In the genomic region with DNA sequence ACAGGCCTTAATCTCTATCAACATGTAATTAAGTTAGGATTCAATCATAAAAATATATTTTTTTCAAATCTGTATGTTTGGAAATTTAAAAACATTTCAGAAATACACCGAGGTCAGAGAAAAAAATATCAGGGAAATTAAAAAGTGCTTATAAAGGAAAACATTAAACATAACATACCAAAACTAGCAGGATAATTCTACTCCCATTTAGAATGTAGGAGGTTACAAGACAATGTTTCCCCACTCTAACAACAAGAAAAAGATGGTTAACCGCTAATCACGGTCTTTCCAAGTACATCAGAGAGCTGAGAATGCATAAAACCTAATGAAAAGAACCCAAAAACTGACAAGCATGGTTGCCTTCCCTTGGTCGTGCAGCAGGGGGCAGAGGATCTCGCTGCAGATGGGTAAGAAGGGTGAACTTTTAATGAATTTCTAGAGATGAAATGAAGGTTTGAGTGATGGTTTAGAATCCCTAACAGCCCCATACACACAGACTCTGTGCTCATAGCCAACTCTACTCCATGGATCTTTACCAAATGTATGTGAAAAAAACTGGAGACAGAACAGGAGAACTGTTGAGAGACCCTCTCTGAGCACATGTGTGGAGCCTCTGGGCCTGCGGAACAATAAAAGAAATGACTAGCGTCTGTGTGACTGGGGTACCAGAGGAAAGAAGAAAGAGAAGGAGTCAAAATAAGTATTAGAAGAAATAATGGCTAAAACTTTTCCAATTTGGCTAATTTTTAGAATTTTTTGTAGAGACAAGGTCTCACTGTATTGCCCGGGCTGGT, we compare ENCODE assay signal across 8 cellular contexts. TPM values are rescaled to one million over a fixed set of nuclear protein-coding genes. Genes with fewer than 3 reads are reported as not detected.
DNase-seq lines count a peak whose midpoint lies in the region; ATAC-seq, FAIRE-seq and TF ChIP-seq lines count a peak whose summit lies in the region.

No MANE protein-coding gene starts in this region.

- no peak for TF ChIP-seq POLR2A in H1 (IDR thresholded peaks at IDR 0.05; ENCODE audit: control extremely low read depth in 1 of 2, low read depth in 2 of 2, low read length in 2 of 2)

- TF ChIP-seq CTCF in H1 (IDR thresholded peaks at IDR 0.05; ENCODE audit: control extremely low read depth in 1 of 3, insufficient read depth in 1 of 3, low read depth in 1 of 3, low read length in 3 of 3) (peak; percentile 71 to 88 (median 82)), parathyroid adenoma (IDR thresholded peaks at IDR 0.05) (peak; percentile 70)

- no peak for TF ChIP-seq EP300 in H1 (IDR thresholded peaks at IDR 0.05; ENCODE audit: borderline replicate concordance in 1 of 2, low read depth in 2 of 2, low read length in 2 of 2)

- no peak overlapping the region for H2BK15ac ChIP-seq in H1 (ENCODE audit: low read length)

- H3K27me3 ChIP-seq in MG63 (no peaks in the 10 kb centered on the region; the same call in 1 of the 2 replicates), H1 (replicated peaks in 1 of 4; ENCODE audit: control insufficient read depth in 3 of 4, extremely low read depth in 1 of 4, insufficient read depth in 3 of 4, low read length in 3 of 4) (no peaks in the 10 kb centered on the region), parathyroid adenoma (ENCODE audit: control insufficient read depth, insufficient read depth, low read length) (no peaks in the 10 kb centered on the region)

- no peak overlapping the region for H4K8ac ChIP-seq in H1 (ENCODE audit: extremely low read depth, insufficient read depth, low read length)

- ATAC-seq in HG02678 (IDR thresholded peaks at IDR 0.05; ENCODE audit: unreplicated experiment) (no peak), GM21576 (IDR thresholded peaks at IDR 0.05; ENCODE audit: unreplicated experiment) (no peak)

- no peak overlapping the region for H2BK120ac ChIP-seq in H1 (replicated peaks; ENCODE audit: low read depth, low read length)

- FAIRE-seq in H1 (lab: Jason Lieb, UNC), result peak; percentile 85

- H3K27ac ChIP-seq in H1 (ENCODE audit: low read depth, low read length) (no peak overlapping the region), parathyroid adenoma (no peak overlapping the region)

- POLR2A ChIA-PET in H1 (lab: Charles Lee; ENCODE audit: partially characterized antibody), result interaction anchor here (1.6 kb wide), 2 partner anchors 14 to 51 kb away, joined by 5 to 7 read pairs; a partner anchor contains a TSS

- H2AFZ ChIP-seq in H1 (ENCODE audit: low read length), result 0 out of 2 replicates have a peak overlapping the region, but pooled peaks have one; percentile 21
- H2AFZ ChIP-seq in parathyroid adenoma, result no peak overlapping the region

- H4K5ac ChIP-seq in H1 (ENCODE audit: insufficient read length, low read depth, low read length), result no peak overlapping the region

- H3K4me2 ChIP-seq in H1 (ENCODE audit: insufficient read depth in 1 of 2, low read depth in 2 of 2, low read length in 2 of 2) (no peak overlapping the region), parathyroid adenoma (ENCODE audit: low read length) (no peak overlapping the region)

- WGBS in H1 (ENCODE audit: extremely low coverage in 1 of 2, insufficient coverage in 1 of 2, insufficient read length in 1 of 2, insufficient replicate concordance in 2 of 2, low coverage in 1 of 2, low lambda C conversion rate in 2 of 2, missing lambda C conversion rate in 1 of 2), 2 experiments, result 70% methylated on average over 8 of the region's 8 CpGs; no CpG with 5 or more reads in 1 of the 2 experiments

- H3K23ac ChIP-seq in H1 (ENCODE audit: insufficient read length), result no peak overlapping the region

- H3K9ac ChIP-seq in H1 (replicated peaks in 1 of 4; ENCODE audit: extremely low read depth in 1 of 4, low read depth in 3 of 4, low read length in 3 of 4) (no peak overlapping the region), parathyroid adenoma (no peak overlapping the region)

- DNase-seq in GM04504 (ENCODE audit: low read depth) (peak; percentile 18), MG63 (peak; percentile 38), H1 (ENCODE audit: low read depth in 1 of 2, low spot score in 2 of 2) (peak in 1 of 2 experiments; percentile 67), HK-2 (ENCODE audit: unreplicated experiment) (no peak)
- peak; percentile 52 for DNase-seq in activated CD4-positive, alpha-beta T cell treated with anti-CD3 and anti-CD28 coated beads, Interleukin-2, amount 50 U/mL, for 1 hour

- H3K23me2 ChIP-seq in H1 (ENCODE audit: low read depth, low read length), result no peaks in the 10 kb centered on the region; the same call in 1 of the 2 replicates

- no peak overlapping the region for H2AK5ac ChIP-seq in H1 (ENCODE audit: low read depth, low read length)

- no peak overlapping the region for H3K4me3 ChIP-seq in MG63
- H3K4me3 ChIP-seq in H1 (ENCODE audit: extremely low read depth in 1 of 4, insufficient read depth in 2 of 4, low read depth in 3 of 4, low read length in 4 of 4), result no peak overlapping the region
- no peak overlapping the region for H3K4me3 ChIP-seq in parathyroid adenoma (ENCODE audit: low read depth, low read length)

- H3K56ac ChIP-seq in H1 (replicated peaks; ENCODE audit: insufficient read length, low read depth, low read length), result no peak overlapping the region

- H3K79me1 ChIP-seq in H1 (ENCODE audit: low read depth, low read length), result no peaks in the 10 kb centered on the region

- no peak overlapping the region for H2BK20ac ChIP-seq in H1 (ENCODE audit: low read length)

- H3K4me1 ChIP-seq in H1 (replicated peaks in 1 of 4; ENCODE audit: control insufficient read depth in 3 of 4, insufficient read depth in 4 of 4, low read length in 3 of 4) (no peaks in the 10 kb centered on the region; a peak in 1 of 7 replicates), parathyroid adenoma (no peaks in the 10 kb centered on the region)

- H3K18ac ChIP-seq in H1 (ENCODE audit: extremely low read depth, low read length), result no peak overlapping the region

- no peaks in the 10 kb centered on the region for H4K20me1 ChIP-seq in H1 (replicated peaks in 1 of 2; ENCODE audit: control insufficient read depth in 1 of 2, insufficient read depth in 2 of 2, low read length in 2 of 2)

- no peak overlapping the region for H3K4ac ChIP-seq in H1 (replicated peaks; ENCODE audit: insufficient read length, low read depth, low read length)

- H3K9me3 ChIP-seq in MG63 (no peaks in the 10 kb centered on the region), H1 (ENCODE audit: insufficient read depth in 2 of 2, low read depth in 1 of 2, low read length in 1 of 2) (no peaks in the 10 kb centered on the region), parathyroid adenoma (ENCODE audit: control insufficient read depth, low read length) (no peaks in the 10 kb centered on the region)

- H3K36me3 ChIP-seq in MG63 (no peaks in the 10 kb centered on the region), H1 (ENCODE audit: control insufficient read depth in 2 of 4, insufficient read depth in 4 of 4, low read length in 3 of 4) (no peaks in the 10 kb centered on the region), parathyroid adenoma (ENCODE audit: control insufficient read depth, insufficient read depth, low read length) (no peaks in the 10 kb centered on the region)

- H3K79me2 ChIP-seq in H1 (ENCODE audit: control insufficient read depth in 1 of 2, insufficient read depth in 2 of 2, low read length in 2 of 2) (no peaks in the 10 kb centered on the region), parathyroid adenoma (no peaks in the 10 kb centered on the region)

- peak; percentile 60 to 65 for TF ChIP-seq RAD21 in H1 (IDR thresholded peaks at IDR 0.05 in 1 of 2, conservative IDR thresholded peaks at IDR 0.05 in 1 of 2; ENCODE audit: low read depth in 2 of 2, low read length in 2 of 2)

- H2BK12ac ChIP-seq in H1 (ENCODE audit: low read depth, low read length), result no peak overlapping the region

- CTCF ChIA-PET in H1 (lab: Charles Lee; ENCODE audit: partially characterized antibody), result interaction anchor here (0.6 to 4.8 kb wide), 22 partner anchors 8 to 345 kb away, joined by 3 to 41 read pairs (median 4); no protein-coding TSS in a partner anchor

- H4K91ac ChIP-seq in H1 (replicated peaks; ENCODE audit: insufficient read length, low read length), result no peak overlapping the region

- no peak overlapping the region for H2BK5ac ChIP-seq in H1 (ENCODE audit: low read depth, low read length)

- no peak overlapping the region for H3K14ac ChIP-seq in H1 (ENCODE audit: insufficient read length)

TF ChIP-seq in H1, 55 proteins besides CTCF, POLR2A, EP300 and RAD21 (continues in another document):
- TF ChIP-seq SP1 (IDR thresholded peaks at IDR 0.05; ENCODE audit: low read depth, low read length) (no peak), SIN3A (conservative IDR thresholded peaks at IDR 0.05 in 1 of 2, IDR thresholded peaks at IDR 0.05 in 1 of 2; ENCODE audit: low read depth in 1 of 2, low read length in 2 of 2) (no peak), ASH2L (IDR thresholded peaks at IDR 0.05; ENCODE audit: low read length) (no peak), SP4 (IDR thresholded peaks at IDR 0.05; ENCODE audit: low read length) (no peak), HDAC6 (IDR thresholded peaks at IDR 0.05; ENCODE audit: low read depth, low read length) (no peak), POLR2AphosphoS5 (IDR thresholded peaks at IDR 0.05; ENCODE audit: low read depth, low read length) (no peak), TAF7 (optimal IDR thresholded peaks at IDR 0.05; ENCODE audit: borderline replicate concordance, low read depth, low read length) (no peak)
- TF ChIP-seq, protein P1, sequence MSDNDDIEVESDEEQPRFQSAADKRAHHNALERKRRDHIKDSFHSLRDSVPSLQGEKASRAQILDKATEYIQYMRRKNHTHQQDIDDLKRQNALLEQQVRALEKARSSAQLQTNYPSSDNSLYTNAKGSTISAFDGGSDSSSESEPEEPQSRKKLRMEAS (IDR thresholded peaks at IDR 0.05), result no peak

RNA-seq across cellular contexts. Expression of a gene that starts 51.3 kb away (rescaled TPM):
- 54.8 and 70.6 TPM in 2 replicates for total RNA-seq in MG63 (2014; rRNA removed; shearing (Covaris generic); ENCODE audit: low replicate concordance)
- 190 and 195 TPM in 2 replicates for total RNA-seq in H1 (2021; fragmentation: NEBNext Ultra II Directional; extraction: Animal tissue kit (Norgen Biotek cat#: 25700))
- polyA plus RNA-seq in H1 (2011; rRNA removed), result 117 and 149 TPM in 2 replicates
- 139 TPM for polyA plus RNA-seq in H1 (2011; cell fraction: cytosol; rRNA removed)
- 319 TPM for polyA plus RNA-seq in H1 (2011; cell fraction: nucleus; rRNA removed)
- 115 to 194 TPM (median 141 TPM) in 4 replicates for polyA plus RNA-seq in H1 (2012, experiment 1 of 2)
- 12.0 TPM for polyA plus RNA-seq in H1 (2012, experiment 2 of 2)
- 117 TPM for polyA plus RNA-seq in H1 (2013, experiment 1 of 2)
- polyA plus RNA-seq in H1 (2013, experiment 2 of 2), result 112 TPM
- 310 and 385 TPM in 2 replicates for polyA minus RNA-seq in H1 (2011; rRNA and poly(A)+ RNA removed)
- 124 TPM for polyA minus RNA-seq in H1 (2011; cell fraction: cytosol; rRNA and poly(A)+ RNA removed)
- polyA minus RNA-seq in H1 (2011; cell fraction: nucleus; rRNA and poly(A)+ RNA removed), result 383 TPM
